Comparison of ENCODE assay signal across 8 cellular contexts in genomic region chr3:32428092-32429068, GRCh38. TPM values are rescaled to one million over a fixed set of nuclear protein-coding genes. Genes with fewer than 3 reads are reported as not detected.
DNase-seq lines count a peak whose midpoint lies in the region; ATAC-seq, FAIRE-seq and TF ChIP-seq lines count a peak whose summit lies in the region.

No MANE protein-coding gene starts in this region.

- FAIRE-seq in kidney (lab: Jason Lieb, UNC): no peak

- TF ChIP-seq EP300 in stomach (IDR thresholded peaks at IDR 0.05): no peak

- peaks cover 92% of the 10 kb centered on the region for H3K4me1 Mint-ChIP-seq in activated CD8-positive, alpha-beta T cell treated with anti-CD3 and anti-CD28 coated beads for 36 hours (ENCODE audit: low read depth)

- peaks cover 4% of the 10 kb centered on the region for H3K4me1 ChIP-seq in cardiac muscle cell (ENCODE audit: low read depth)
- peaks cover 4 to 46% (median 18%) of the 10 kb centered on the region in 4 donors for H3K4me1 ChIP-seq in stomach
- peaks cover 0 to 3% of the 10 kb centered on the region in 2 donors for H3K4me1 ChIP-seq in kidney (ENCODE audit: control insufficient read depth in 1 of 2, insufficient read depth in 1 of 2, low read depth in 1 of 2, low read length in 2 of 2)

- H3K27ac Mint-ChIP-seq in activated CD8-positive, alpha-beta T cell treated with anti-CD3 and anti-CD28 coated beads for 36 hours: peak overlapping the region; percentile 90

- CTCF ChIA-PET in activated CD8-positive, alpha-beta T cell treated with anti-CD3 and anti-CD28 coated beads for 36 hours (lab: Charles Lee): interaction anchor here (0.9 to 2.3 kb wide), 6 partner anchors 11 to 54 kb away, joined by 3 to 11 read pairs (median 4); no protein-coding TSS in a partner anchor

- no peak for DNase-seq in cardiac muscle cell (ENCODE audit: low read depth in 1 of 2, low spot score in 1 of 2)
- DNase-seq in cardiac septum (ENCODE audit: low spot score): no peak
- peak; percentile 74 for DNase-seq in activated CD8-positive, alpha-beta T cell treated with anti-CD3 and anti-CD28 coated beads for 36 hours
- no peak for DNase-seq in stomach
- DNase-seq in NCI-H2029 (lab: John Stamatoyannopoulos, UW): no peak
- DNase-seq in kidney: no peak

- WGBS in stomach, 5 donors: 67 to 73% (median 70%) methylated on average over 12 of the region's 12 CpGs

- TF ChIP-seq CTCF in cardiac muscle cell (IDR thresholded peaks at IDR 0.05; ENCODE audit: low read depth, low read length) (no peak), stomach (IDR thresholded peaks at IDR 0.05) (no peak), kidney (IDR thresholded peaks at IDR 0.05; ENCODE audit: borderline replicate concordance, extremely low read depth, insufficient read depth) (no peak)
- TF ChIP-seq CTCF in activated CD8-positive, alpha-beta T cell treated with anti-CD3 and anti-CD28 coated beads for 36 hours (IDR thresholded peaks at IDR 0.05): no peak

- peak overlapping the region; percentile 67 for H3K4me3 Mint-ChIP-seq in activated CD8-positive, alpha-beta T cell treated with anti-CD3 and anti-CD28 coated beads for 36 hours

- H3K9me3 ChIP-seq in cardiac muscle cell (ENCODE audit: low read depth) (no peaks in the 10 kb centered on the region), stomach (no peaks in the 10 kb centered on the region), kidney (ENCODE audit: control insufficient read depth in 1 of 2, low read length in 2 of 2) (no peaks in the 10 kb centered on the region)

- peaks cover 18% of the 10 kb centered on the region for H3K36me3 Mint-ChIP-seq in activated CD8-positive, alpha-beta T cell treated with anti-CD3 and anti-CD28 coated beads for 36 hours (ENCODE audit: low read depth)

- intact Hi-C loops in cardiac septum (cut with DNase I): no loop called here
- intact Hi-C loops in activated CD8-positive, alpha-beta T cell treated with anti-CD3 and anti-CD28 coated beads for 36 hours (cut with micrococcal nuclease): loop anchor here (5.0 kb wide), 1 partner anchor 39 kb away; no protein-coding TSS in a partner anchor
- intact Hi-C loops in stomach (cut with DNase I; ENCODE audit: low total_unique reads): no loop called here
- intact Hi-C loops in kidney (cut with DNase I): no loop called here

- H3K4me3 ChIP-seq in cardiac muscle cell (no peak overlapping the region), stomach (no peak overlapping the region), kidney (ENCODE audit: low read length in 2 of 2) (no peak overlapping the region)

- no peaks in the 10 kb centered on the region for H3K27me3 ChIP-seq in cardiac muscle cell
- H3K27me3 ChIP-seq in stomach: no peaks in the 10 kb centered on the region

- peak; percentile 83 for ATAC-seq in HG03066 (IDR thresholded peaks at IDR 0.05; ENCODE audit: low read depth, unreplicated experiment)
- peak; percentile 28 for ATAC-seq in activated CD8-positive, alpha-beta T cell treated with anti-CD3 and anti-CD28 coated beads for 36 hours
- ATAC-seq in esophagus mucosa: no peak

- H3K9ac ChIP-seq in kidney (ENCODE audit: low read length in 2 of 2): no peak overlapping the region

- H3K36me3 ChIP-seq in cardiac muscle cell (no peaks in the 10 kb centered on the region), stomach (no peaks in the 10 kb centered on the region), kidney (ENCODE audit: control insufficient read depth in 1 of 2, insufficient read depth in 2 of 2, low read length in 2 of 2) (no peaks in the 10 kb centered on the region)

- H3K27me3 Mint-ChIP-seq in activated CD8-positive, alpha-beta T cell treated with anti-CD3 and anti-CD28 coated beads for 36 hours: no peaks in the 10 kb centered on the region

- TF ChIP-seq POLR2A in stomach (IDR thresholded peaks at IDR 0.05): no peak

- no peaks in the 10 kb centered on the region for H3K9me3 Mint-ChIP-seq in activated CD8-positive, alpha-beta T cell treated with anti-CD3 and anti-CD28 coated beads for 36 hours

- POLR2A ChIA-PET in activated CD8-positive, alpha-beta T cell treated with anti-CD3 and anti-CD28 coated beads for 36 hours (lab: Charles Lee): interaction anchor here (0.7 to 2.3 kb wide), 6 partner anchors 14 to 256 kb away, joined by 3 to 7 read pairs (median 4); no protein-coding TSS in a partner anchor

- H3K27ac ChIP-seq in cardiac muscle cell: peak overlapping the region; percentile 43
- H3K27ac ChIP-seq in stomach: peak overlapping the region in 3 of 5 donors; percentile 25 to 32 (median 29)
- H3K27ac ChIP-seq in kidney (ENCODE audit: low read depth in 2 of 2, low read length in 2 of 2): no peak overlapping the region

RNA-seq across cellular contexts. Expression of gene CMTM7, which starts 36.7 kb away (rescaled TPM):
- total RNA-seq in cardiac muscle cell (15.9 and 24.2 TPM in 2 replicates), cardiac septum (4.0 TPM), stomach (10 to 100 TPM in 2 of 5 donors, 1 to 10 TPM in 2, not detected in 1; 3.1 to 54.9 (median 8.7) TPM), esophagus mucosa (1.2 TPM), kidney (38.2 TPM)
- polyA plus RNA-seq in cardiac muscle cell (42.4 and 64.1 TPM in 2 replicates), stomach (1 to 10 TPM; 5.7 to 8.7 (median 7.4) TPM), kidney (ENCODE audit: insufficient read depth, low read depth, low replicate concordance) (26.0 TPM)
- 10 to 100 TPM; 36.1 to 37.2 TPM for total RNA-seq in activated CD8-positive, alpha-beta T cell treated with anti-CD3 and anti-CD28 coated beads for 36 hours

Comparison
In these comparisons a context has a peak if more than half of its experiments do, and no peak if none do; other contexts are left out.
1. H3K27ac ChIP-seq: peak in cardiac muscle cell (single experiment) and stomach (3 of 5); none in kidney (0 of 2).